In genomic region chr12:88325076-88325827, GRCh38 we compare ENCODE assay signal across 13 cellular contexts.
DNase-seq lines count a peak whose midpoint lies in the region; ATAC-seq, FAIRE-seq and TF ChIP-seq lines count a peak whose summit lies in the region.
"Had no signal": no experiment of that assay in that cellular context is flagged by ENCODE, and none has a peak within 500 bp of the region (broad histone marks: within the 10 kb centered on the region; RNA-seq: fewer than 3 reads in every experiment).

No MANE protein-coding gene starts in this region.

- no peak overlapping the region for H3K4me3 Mint-ChIP-seq in activated CD4-positive, alpha-beta T cell treated with anti-CD3 and anti-CD28 coated beads, Interleukin-2, amount 10 ng/mL, durations not matched to agents 7 days and 5 days
- H3K4me3 Mint-ChIP-seq: natural killer cell treated with Interleukin-12 subunit alpha and Interleukin-12 subunit beta and Interleukin-15 and Interleukin-18, amount 100 ng/mL, for 72 hours; stimulated activated effector memory CD8-positive, alpha-beta T cell treated with anti-CD3 and anti-CD28 coated beads, Interleukin-12 subunit alpha, Interleukin-12 subunit beta, amount 100 ng/mL, for 72 hours had no signal

- H3K27me3 ChIP-seq in lower lobe of right lung (ENCODE audit: low read depth) (no peaks in the 10 kb centered on the region), upper lobe of left lung (no peaks in the 10 kb centered on the region)
- H3K27me3 ChIP-seq: ascending aorta had no signal

- no peaks in the 10 kb centered on the region for H3K4me1 ChIP-seq in lower lobe of right lung
- H3K4me1 ChIP-seq in upper lobe of left lung, result peaks cover 0 to 4% (median 0%) of the 10 kb centered on the region in 4 donors
- H3K4me1 ChIP-seq: ascending aorta had no signal

- H3K4me3 ChIP-seq in lower lobe of right lung (no peak overlapping the region), upper lobe of left lung (no peak overlapping the region)
- H3K4me3 ChIP-seq: ascending aorta had no signal

- peak; percentile 17 to 23 for ATAC-seq in lower lobe of right lung
- ATAC-seq in upper lobe of left lung (ENCODE audit: low FRiP score in 2 of 2), result peak; percentile 19 to 80
- ATAC-seq: natural killer cell treated with Interleukin-12 subunit alpha and Interleukin-12 subunit beta and Interleukin-15 and Interleukin-18, amount 100 ng/mL, for 72 hours; stimulated activated effector memory CD8-positive, alpha-beta T cell treated with anti-CD3 and anti-CD28 coated beads, Interleukin-12 subunit alpha, Interleukin-12 subunit beta, amount 100 ng/mL, for 72 hours had no signal

- no peaks in the 10 kb centered on the region for H3K9me3 ChIP-seq in lower lobe of right lung
- no peaks in the 10 kb centered on the region for H3K9me3 ChIP-seq in upper lobe of left lung
- H3K9me3 ChIP-seq: ascending aorta had no signal

- CTCF ChIA-PET in activated CD4-positive, alpha-beta T cell treated with anti-CD3 and anti-CD28 coated beads, Interleukin-2, amount 10 ng/mL, durations not matched to agents 7 days and 5 days (lab: Charles Lee), result no interaction called here

- TF ChIP-seq CTCF in lower lobe of right lung (IDR thresholded peaks at IDR 0.05), result no peak
- no peak for TF ChIP-seq CTCF in upper lobe of left lung (IDR thresholded peaks at IDR 0.05)

- no peaks in the 10 kb centered on the region for H3K27me3 Mint-ChIP-seq in activated CD4-positive, alpha-beta T cell treated with anti-CD3 and anti-CD28 coated beads, Interleukin-2, amount 10 ng/mL, durations not matched to agents 7 days and 5 days
- H3K27me3 Mint-ChIP-seq: natural killer cell treated with Interleukin-12 subunit alpha and Interleukin-12 subunit beta and Interleukin-15 and Interleukin-18, amount 100 ng/mL, for 72 hours had no signal

- H3K36me3 ChIP-seq in lower lobe of right lung (no peaks in the 10 kb centered on the region), upper lobe of left lung (no peaks in the 10 kb centered on the region)
- H3K36me3 ChIP-seq: ascending aorta had no signal

- TF ChIP-seq POLR2A in upper lobe of left lung (IDR thresholded peaks at IDR 0.05), result no peak

- H3K27ac Mint-ChIP-seq in activated CD4-positive, alpha-beta T cell treated with anti-CD3 and anti-CD28 coated beads, Interleukin-2, amount 10 ng/mL, durations not matched to agents 7 days and 5 days, result no peak overlapping the region
- H3K27ac Mint-ChIP-seq: natural killer cell treated with Interleukin-12 subunit alpha and Interleukin-12 subunit beta and Interleukin-15 and Interleukin-18, amount 100 ng/mL, for 72 hours; stimulated activated effector memory CD8-positive, alpha-beta T cell treated with anti-CD3 and anti-CD28 coated beads, Interleukin-12 subunit alpha, Interleukin-12 subunit beta, amount 100 ng/mL, for 72 hours had no signal

- no peak for TF ChIP-seq EP300 in upper lobe of left lung (IDR thresholded peaks at IDR 0.05)

- H3K9me3 Mint-ChIP-seq in activated CD4-positive, alpha-beta T cell treated with anti-CD3 and anti-CD28 coated beads, Interleukin-2, amount 10 ng/mL, durations not matched to agents 7 days and 5 days, result no peaks in the 10 kb centered on the region
- H3K9me3 Mint-ChIP-seq: stimulated activated effector memory CD8-positive, alpha-beta T cell treated with anti-CD3 and anti-CD28 coated beads, Interleukin-12 subunit alpha, Interleukin-12 subunit beta, amount 100 ng/mL, for 72 hours had no signal

- H3K36me3 Mint-ChIP-seq in activated CD4-positive, alpha-beta T cell treated with anti-CD3 and anti-CD28 coated beads, Interleukin-2, amount 10 ng/mL, durations not matched to agents 7 days and 5 days (ENCODE audit: low read depth), result no peaks in the 10 kb centered on the region
- H3K36me3 Mint-ChIP-seq: natural killer cell treated with Interleukin-12 subunit alpha and Interleukin-12 subunit beta and Interleukin-15 and Interleukin-18, amount 100 ng/mL, for 72 hours; stimulated activated effector memory CD8-positive, alpha-beta T cell treated with anti-CD3 and anti-CD28 coated beads, Interleukin-12 subunit alpha, Interleukin-12 subunit beta, amount 100 ng/mL, for 72 hours had no signal

- H3K4me1 Mint-ChIP-seq in activated CD4-positive, alpha-beta T cell treated with anti-CD3 and anti-CD28 coated beads, Interleukin-2, amount 10 ng/mL, durations not matched to agents 7 days and 5 days, result no peaks in the 10 kb centered on the region
- H3K4me1 Mint-ChIP-seq: stimulated activated effector memory CD8-positive, alpha-beta T cell treated with anti-CD3 and anti-CD28 coated beads, Interleukin-12 subunit alpha, Interleukin-12 subunit beta, amount 100 ng/mL, for 72 hours had no signal

- H3K27ac ChIP-seq in lower lobe of right lung, result peak overlapping the region; percentile 48
- peak overlapping the region in 1 of 4 donors; percentile 47 for H3K27ac ChIP-seq in upper lobe of left lung

- WGBS in upper lobe of left lung, 2 donors, result 39 to 74% methylated on average over 1 of the region's 1 CpG

- FAIRE-seq in endometrium (lab: Jason Lieb, UNC), result peak; percentile 94
- FAIRE-seq: GM12891 had no signal

- POLR2A ChIA-PET in activated CD4-positive, alpha-beta T cell treated with anti-CD3 and anti-CD28 coated beads, Interleukin-2, amount 10 ng/mL, durations not matched to agents 7 days and 5 days (lab: Charles Lee), result no interaction called here

- intact Hi-C loops in lower lobe of right lung (cut with DNase I), result no loop called here

- peak; percentile 97 for DNase-seq in HT1080 (ENCODE audit: low read depth)
- no peak for DNase-seq in lower lobe of right lung
- no peak for DNase-seq in upper lobe of left lung
- no peak for DNase-seq in activated CD4-positive, alpha-beta T cell treated with anti-CD3 and anti-CD28 coated beads, Interleukin-2, amount 10 ng/mL, durations not matched to agents 7 days and 5 days
- no peak for DNase-seq in stimulated activated CD4-positive, alpha-beta T cell treated with anti-CD3 and anti-CD28 coated beads, Interleukin-12 subunit alpha, Interleukin-12 subunit beta, amount 100 ng/mL, for 4 hours
- no peak for DNase-seq in GM19238 (ENCODE audit: insufficient read length, low spot score)
- DNase-seq in NCI-H526 treated with DMSO at 0.1 percent for 48 hours (lab: John Stamatoyannopoulos, UW), result no peak
- DNase-seq: NCI-H1694 treated with DMSO at 0.1 percent for 48 hours had no signal
